Comparison of ENCODE assay signal across 19 cellular contexts in genomic region chr1:45610589-45611226, GRCh38. TPM values are rescaled to one million over a fixed set of nuclear protein-coding genes. Genes with fewer than 3 reads are reported as not detected.
DNase-seq lines count a peak whose midpoint lies in the region; ATAC-seq, FAIRE-seq and TF ChIP-seq lines count a peak whose summit lies in the region.
"Had no signal": no experiment of that assay in that cellular context is flagged by ENCODE, and none has a peak within 500 bp of the region (broad histone marks: within the 10 kb centered on the region; RNA-seq: fewer than 3 reads in every experiment).

No MANE protein-coding gene starts in this region.

- H3K9me3 Mint-ChIP-seq in activated CD4-positive, alpha-beta T cell treated with anti-CD3 and anti-CD28 coated beads, Interleukin-2, amount 10 ng/mL, durations not matched to agents 24 days and 14 days: no peaks in the 10 kb centered on the region
- no peaks in the 10 kb centered on the region for H3K9me3 Mint-ChIP-seq in central memory CD8-positive, alpha-beta T cell
- no peaks in the 10 kb centered on the region for H3K9me3 Mint-ChIP-seq in neural crest cell
- H3K9me3 Mint-ChIP-seq: CD4-positive, CD25-positive, alpha-beta regulatory T cell had no signal

- no peaks in the 10 kb centered on the region for H3K27me3 ChIP-seq in HAP-1 (ENCODE audit: low read depth)
- H3K27me3 ChIP-seq: BE2C had no signal

- FAIRE-seq in GM12892 (lab: Jason Lieb, UNC): no peak

- TF ChIP-seq POLR2A in GM12892 (IDR thresholded peaks at IDR 0.05; ENCODE audit: low read depth, low read length): peak; percentile 52; the same call in 1 of the 2 replicates

- intact Hi-C loops in activated CD4-positive, alpha-beta T cell treated with anti-CD3 and anti-CD28 coated beads, Interleukin-2, amount 10 ng/mL, durations not matched to agents 24 days and 14 days (cut with micrococcal nuclease): no loop called here

- peaks cover 15% of the 10 kb centered on the region for H3K4me1 Mint-ChIP-seq in activated CD4-positive, alpha-beta T cell treated with anti-CD3 and anti-CD28 coated beads, Interleukin-2, amount 10 ng/mL, durations not matched to agents 24 days and 14 days
- H3K4me1 Mint-ChIP-seq in central memory CD8-positive, alpha-beta T cell: peaks cover 16% of the 10 kb centered on the region
- H3K4me1 Mint-ChIP-seq in neural crest cell: peaks cover 4% of the 10 kb centered on the region

- no peak for DNase-seq in activated CD4-positive, alpha-beta T cell treated with anti-CD3 and anti-CD28 coated beads, Interleukin-2, amount 10 ng/mL, durations not matched to agents 24 days and 14 days
- DNase-seq in activated CD4-positive, alpha-beta T cell treated with anti-CD3 and anti-CD28 coated beads for 4 hours: no peak
- DNase-seq in GM12892 (ENCODE audit: insufficient read length) (no peak), neural crest cell (ENCODE audit: low read depth, low spot score) (no peak), amniotic stem cell (lab: John Stamatoyannopoulos, UW) (no peak), HAP-1 (ENCODE audit: low spot score in 2 of 2) (no peak)
- DNase-seq in central memory CD8-positive, alpha-beta T cell (ENCODE audit: low spot score in 2 of 2): no peak
- DNase-seq: BE2C; Calu3; CD4-positive, CD25-positive, alpha-beta regulatory T cell; MV-4-11; NCI-H1417; NCI-H187; NCI-H226; NCI-H524; NCI-H82; RPMI8226; SHP77 treated with DMSO at 0.1 percent for 48 hours had no signal

- in situ Hi-C loops in HAP-1 (cut with MboI; ENCODE audit: low sequenced_read_pairs): no loop called here

- H3K27ac Mint-ChIP-seq in activated CD4-positive, alpha-beta T cell treated with anti-CD3 and anti-CD28 coated beads, Interleukin-2, amount 10 ng/mL, durations not matched to agents 24 days and 14 days: peak overlapping the region; percentile 34
- peak overlapping the region; percentile 68 for H3K27ac Mint-ChIP-seq in central memory CD8-positive, alpha-beta T cell (ENCODE audit: low read depth)
- peak overlapping the region; percentile 84 for H3K27ac Mint-ChIP-seq in neural crest cell (ENCODE audit: unreplicated experiment)

- peaks cover 62% of the 10 kb centered on the region for H3K36me3 Mint-ChIP-seq in activated CD4-positive, alpha-beta T cell treated with anti-CD3 and anti-CD28 coated beads, Interleukin-2, amount 10 ng/mL, durations not matched to agents 24 days and 14 days (ENCODE audit: low read depth)
- peaks cover 54% of the 10 kb centered on the region for H3K36me3 Mint-ChIP-seq in central memory CD8-positive, alpha-beta T cell (ENCODE audit: insufficient read depth)
- peaks cover 43% of the 10 kb centered on the region for H3K36me3 Mint-ChIP-seq in neural crest cell (ENCODE audit: low read depth)

- no peaks in the 10 kb centered on the region for H3K4me1 ChIP-seq in HAP-1
- H3K4me1 ChIP-seq: BE2C had no signal

- no peaks in the 10 kb centered on the region for H3K27me3 Mint-ChIP-seq in activated CD4-positive, alpha-beta T cell treated with anti-CD3 and anti-CD28 coated beads, Interleukin-2, amount 10 ng/mL, durations not matched to agents 24 days and 14 days
- no peaks in the 10 kb centered on the region for H3K27me3 Mint-ChIP-seq in central memory CD8-positive, alpha-beta T cell
- H3K27me3 Mint-ChIP-seq in neural crest cell (ENCODE audit: low read depth): no peaks in the 10 kb centered on the region
- H3K27me3 Mint-ChIP-seq: CD4-positive, CD25-positive, alpha-beta regulatory T cell had no signal

- no peak overlapping the region for H3K4me3 ChIP-seq in HAP-1

- no peak overlapping the region for H3K4me3 Mint-ChIP-seq in activated CD4-positive, alpha-beta T cell treated with anti-CD3 and anti-CD28 coated beads, Interleukin-2, amount 10 ng/mL, durations not matched to agents 24 days and 14 days
- H3K4me3 Mint-ChIP-seq in central memory CD8-positive, alpha-beta T cell: no peak overlapping the region
- no peak overlapping the region for H3K4me3 Mint-ChIP-seq in neural crest cell
- H3K4me3 Mint-ChIP-seq: CD4-positive, CD25-positive, alpha-beta regulatory T cell had no signal

- ATAC-seq in central memory CD8-positive, alpha-beta T cell (replicated peaks; ENCODE audit: extremely low read depth, poor library complexity, severe bottlenecking): no peak
- ATAC-seq in GM21447 (IDR thresholded peaks at IDR 0.05; ENCODE audit: unreplicated experiment): no peak

- peaks cover 87% of the 10 kb centered on the region for H3K36me3 ChIP-seq in HAP-1 (replicated peaks)

- no peak for TF ChIP-seq CTCF in neural crest cell (conservative IDR thresholded peaks at IDR 0.05)

- H3K9me3 ChIP-seq in HAP-1: no peaks in the 10 kb centered on the region
- H3K9me3 ChIP-seq: BE2C had no signal

RNA-seq across cellular contexts. Expression of gene CCDC17, which starts 13.1 kb away (rescaled TPM):
- 1.6 and 2.8 TPM in 2 replicates for total RNA-seq in activated CD4-positive, alpha-beta T cell treated with anti-CD3 and anti-CD28 coated beads, Interleukin-2, amount 10 ng/mL, durations not matched to agents 24 days and 14 days
- 0.91 TPM for polyA plus RNA-seq in GM12892 (2012; ENCODE audit: missing spikeins)
- total RNA-seq in neural crest cell: 1.9 and 2.4 TPM in 2 replicates

RNA-seq across cellular contexts. Expression of gene NASP, which starts 26.9 kb away (rescaled TPM):
- 263 and 295 TPM in 2 replicates for total RNA-seq in activated CD4-positive, alpha-beta T cell treated with anti-CD3 and anti-CD28 coated beads, Interleukin-2, amount 10 ng/mL, durations not matched to agents 24 days and 14 days
- polyA plus RNA-seq in GM12892 (2012; ENCODE audit: missing spikeins): 184 TPM
- total RNA-seq in neural crest cell: 455 and 466 TPM in 2 replicates

Comparison
In these comparisons a context has a peak if more than half of its experiments do, and no peak if none do; other contexts are left out.
1. H3K27ac Mint-ChIP-seq: peak in every context shown above with its lines; median percentile 84 in neural crest cell; 68 in central memory CD8-positive, alpha-beta T cell; 34 in activated CD4-positive, alpha-beta T cell treated with anti-CD3 and anti-CD28 coated beads, Interleukin-2, amount 10 ng/mL, durations not matched to agents 24 days and 14 days.